Comparison of ENCODE assay signal across 12 cellular contexts in genomic region chr6:131831392-131831791, GRCh38. TPM values are rescaled to one million over a fixed set of nuclear protein-coding genes. Genes with fewer than 3 reads are reported as not detected.
DNase-seq lines count a peak whose midpoint lies in the region; ATAC-seq, FAIRE-seq and TF ChIP-seq lines count a peak whose summit lies in the region.
"Had no signal": no experiment of that assay in that cellular context is flagged by ENCODE, and none has a peak within 500 bp of the region (broad histone marks: within the 10 kb centered on the region; RNA-seq: fewer than 3 reads in every experiment).

No MANE protein-coding gene starts in this region.

- H3K36me3 ChIP-seq in astrocyte (ENCODE audit: insufficient read depth, low read length), result no peaks in the 10 kb centered on the region
- H3K36me3 ChIP-seq in hepatocyte (replicated peaks; ENCODE audit: insufficient read depth, low read depth), result no peaks in the 10 kb centered on the region
- H3K36me3 ChIP-seq in uterus, result no peaks in the 10 kb centered on the region
- H3K36me3 ChIP-seq: WERI-Rb-1 had no signal

- FAIRE-seq in astrocyte (lab: Jason Lieb, UNC), result peak; percentile 69

- H3K4me3 ChIP-seq in astrocyte (ENCODE audit: insufficient read depth, low read depth, low read length), result no peak overlapping the region
- no peak overlapping the region for H3K4me3 ChIP-seq in hepatocyte
- H3K4me3 ChIP-seq in uterus, result no peak overlapping the region

- H3K27me3 ChIP-seq in astrocyte (ENCODE audit: insufficient read depth, low read length), result no peaks in the 10 kb centered on the region
- no peaks in the 10 kb centered on the region for H3K27me3 ChIP-seq in hepatocyte
- H3K27me3 ChIP-seq in uterus, result no peaks in the 10 kb centered on the region

- no peaks in the 10 kb centered on the region for H3K9me2 ChIP-seq in hepatocyte (replicated peaks; ENCODE audit: insufficient read depth)

- H4K20me1 ChIP-seq in astrocyte (ENCODE audit: insufficient read depth, low read length) (no peaks in the 10 kb centered on the region), hepatocyte (ENCODE audit: insufficient read depth, poor library complexity, severe bottlenecking) (no peaks in the 10 kb centered on the region)

- TF ChIP-seq CTCF in astrocyte (IDR thresholded peaks at IDR 0.05; ENCODE audit: insufficient read depth, low read depth, low read length) (no peak), hepatocyte (IDR thresholded peaks at IDR 0.05; ENCODE audit: poor library complexity) (no peak), uterus (IDR thresholded peaks at IDR 0.05) (no peak), mesothelial cell of epicardium (IDR thresholded peaks at IDR 0.05; ENCODE audit: unreplicated experiment) (no peak)

- H3K9me3 ChIP-seq in astrocyte (ENCODE audit: insufficient read depth, low read depth, low read length) (no peaks in the 10 kb centered on the region), hepatocyte (ENCODE audit: low read depth) (no peaks in the 10 kb centered on the region), uterus (no peaks in the 10 kb centered on the region)

- H3K27ac ChIP-seq in astrocyte (ENCODE audit: low read depth, low read length) (peak overlapping the region; percentile 0), hepatocyte (peak overlapping the region; percentile 8), uterus (peak overlapping the region; percentile 85)
- H3K27ac ChIP-seq: epithelial cell of prostate, WERI-Rb-1 had no signal

- H3K4me3 Mint-ChIP-seq in astrocyte (ENCODE audit: unreplicated experiment), result no peak overlapping the region
- no peak overlapping the region for H3K4me3 Mint-ChIP-seq in mesothelial cell of epicardium
- H3K4me3 Mint-ChIP-seq in natural killer cell treated with Interleukin-12 subunit alpha and Interleukin-12 subunit beta and Interleukin-15 and Interleukin-18, amount 100 ng/mL, for 72 hours, result no peak overlapping the region
- H3K4me3 Mint-ChIP-seq: central memory CD8-positive, alpha-beta T cell had no signal

- H3K27me3 Mint-ChIP-seq in astrocyte (ENCODE audit: low read depth, unreplicated experiment) (no peaks in the 10 kb centered on the region), mesothelial cell of epicardium (ENCODE audit: low read depth) (no peaks in the 10 kb centered on the region)
- peaks cover 10 to 45% of the 10 kb centered on the region in 2 donors for H3K27me3 Mint-ChIP-seq in natural killer cell treated with Interleukin-12 subunit alpha and Interleukin-12 subunit beta and Interleukin-15 and Interleukin-18, amount 100 ng/mL, for 72 hours

- H3K36me3 Mint-ChIP-seq in astrocyte (ENCODE audit: low read depth, unreplicated experiment) (peaks cover 3% of the 10 kb centered on the region), mesothelial cell of epicardium (no peaks in the 10 kb centered on the region)
- no peaks in the 10 kb centered on the region for H3K36me3 Mint-ChIP-seq in natural killer cell treated with Interleukin-12 subunit alpha and Interleukin-12 subunit beta and Interleukin-15 and Interleukin-18, amount 100 ng/mL, for 72 hours

- WGBS in hepatocyte (ENCODE audit: low lambda C conversion rate, missing lambda C conversion rate), result 61% methylated on average over 4 of the region's 4 CpGs

- no peak overlapping the region for H3K4me2 ChIP-seq in astrocyte (ENCODE audit: low read length)
- H3K4me2 ChIP-seq in hepatocyte, result no peak overlapping the region

- H3K9ac ChIP-seq in astrocyte (ENCODE audit: low read length), result no peak overlapping the region

- DNase-seq in left cardiac atrium (no peak), cardiac septum (ENCODE audit: low spot score) (no peak), astrocyte (ENCODE audit: low read depth) (peak; percentile 68), hepatocyte (ENCODE audit: low spot score) (no peak), uterus (peak in 1 of 2 donors; percentile 59), GF-D8 (lab: John Stamatoyannopoulos, UW) (no peak), mesothelial cell of epicardium (ENCODE audit: low spot score in 2 of 2, unreplicated experiment in 2 of 2) (no peak)
- no peak for DNase-seq in natural killer cell treated with Interleukin-12 subunit alpha and Interleukin-12 subunit beta and Interleukin-15 and Interleukin-18, amount 100 ng/mL, for 72 hours (ENCODE audit: low spot score)
- DNase-seq: NCI-H2171 treated with DMSO at 0.1 percent for 48 hours, WERI-Rb-1 had no signal

- H3K79me2 ChIP-seq in astrocyte (ENCODE audit: insufficient read depth, low read length) (peaks cover 12% of the 10 kb centered on the region), hepatocyte (peaks cover 13% of the 10 kb centered on the region)

- intact Hi-C loops in left cardiac atrium (cut with DNase I) (no loop called here), cardiac septum (cut with DNase I) (no loop called here), uterus (cut with DNase I; ENCODE audit: low total_unique reads) (no loop called here)

- no peak overlapping the region for H2AFZ ChIP-seq in astrocyte (ENCODE audit: low read depth, low read length)
- no peak overlapping the region for H2AFZ ChIP-seq in hepatocyte

- H3K4me1 ChIP-seq in astrocyte (ENCODE audit: insufficient read depth, low read length) (peaks cover 3% of the 10 kb centered on the region), hepatocyte (ENCODE audit: insufficient read depth) (peaks cover 21% of the 10 kb centered on the region), uterus (peaks cover 5 to 23% of the 10 kb centered on the region in 2 donors)

- H3K27ac Mint-ChIP-seq in astrocyte (ENCODE audit: unreplicated experiment) (peak overlapping the region; percentile 88), mesothelial cell of epicardium (no peak overlapping the region)
- no peak overlapping the region for H3K27ac Mint-ChIP-seq in natural killer cell treated with Interleukin-12 subunit alpha and Interleukin-12 subunit beta and Interleukin-15 and Interleukin-18, amount 100 ng/mL, for 72 hours

- no peak for TF ChIP-seq POLR2A in uterus (IDR thresholded peaks at IDR 0.05)

- H3K4me1 Mint-ChIP-seq in astrocyte (ENCODE audit: low read depth, unreplicated experiment) (peaks cover 15% of the 10 kb centered on the region), mesothelial cell of epicardium (peaks cover 37% of the 10 kb centered on the region)
- no peaks in the 10 kb centered on the region for H3K4me1 Mint-ChIP-seq in natural killer cell treated with Interleukin-12 subunit alpha and Interleukin-12 subunit beta and Interleukin-15 and Interleukin-18, amount 100 ng/mL, for 72 hours (ENCODE audit: low read depth in 2 of 2)
- H3K4me1 Mint-ChIP-seq: central memory CD8-positive, alpha-beta T cell had no signal

- peak; percentile 26 to 34 for ATAC-seq in left cardiac atrium
- ATAC-seq in natural killer cell treated with Interleukin-12 subunit alpha and Interleukin-12 subunit beta and Interleukin-15 and Interleukin-18, amount 100 ng/mL, for 72 hours, result no peak

- H3K9me3 Mint-ChIP-seq in astrocyte (ENCODE audit: unreplicated experiment), result no peaks in the 10 kb centered on the region
- no peaks in the 10 kb centered on the region for H3K9me3 Mint-ChIP-seq in mesothelial cell of epicardium
- no peaks in the 10 kb centered on the region for H3K9me3 Mint-ChIP-seq in natural killer cell treated with Interleukin-12 subunit alpha and Interleukin-12 subunit beta and Interleukin-15 and Interleukin-18, amount 100 ng/mL, for 72 hours
- H3K9me3 Mint-ChIP-seq: central memory CD8-positive, alpha-beta T cell had no signal

RNA-seq across cellular contexts. Expression of gene ENPP1, which starts 23.6 kb away (rescaled TPM):
- total RNA-seq in left cardiac atrium (1 to 10 TPM; 3.9 to 6.9 TPM), cardiac septum (3.3 TPM), astrocyte (7.1 and 8.9 TPM in 2 replicates), hepatocyte (86.9 and 91.4 TPM in 2 replicates), uterus (100 to 1,000 TPM in 1 of 4 donors, 10 to 100 TPM in 3; 26.5 to 128 (median 54.3) TPM), mesothelial cell of epicardium (6.6 to 7.2 TPM (median 6.8 TPM) in 3 replicates)
- polyA plus RNA-seq in hepatocyte, result 74.7 and 81.5 TPM in 2 replicates
- 1 to 10 TPM; 1.0 to 9.5 TPM for total RNA-seq in natural killer cell treated with Interleukin-12 subunit alpha and Interleukin-12 subunit beta and Interleukin-15 and Interleukin-18, amount 100 ng/mL, for 72 hours

Comparison
In these comparisons a context has a peak if more than half of its experiments do, and no peak if none do; other contexts are left out.
1. ATAC-seq: peak in left cardiac atrium (2 of 2); none in natural killer cell treated with Interleukin-12 subunit alpha and Interleukin-12 subunit beta and Interleukin-15 and Interleukin-18, amount 100 ng/mL, for 72 hours (0 of 2).
2. H3K27ac ChIP-seq: peak in every context shown above with its lines; median percentile 85 in uterus; 8 in hepatocyte; 0 in astrocyte.